Comparison of ENCODE assay signal across 8 cellular contexts in the genomic region with DNA sequence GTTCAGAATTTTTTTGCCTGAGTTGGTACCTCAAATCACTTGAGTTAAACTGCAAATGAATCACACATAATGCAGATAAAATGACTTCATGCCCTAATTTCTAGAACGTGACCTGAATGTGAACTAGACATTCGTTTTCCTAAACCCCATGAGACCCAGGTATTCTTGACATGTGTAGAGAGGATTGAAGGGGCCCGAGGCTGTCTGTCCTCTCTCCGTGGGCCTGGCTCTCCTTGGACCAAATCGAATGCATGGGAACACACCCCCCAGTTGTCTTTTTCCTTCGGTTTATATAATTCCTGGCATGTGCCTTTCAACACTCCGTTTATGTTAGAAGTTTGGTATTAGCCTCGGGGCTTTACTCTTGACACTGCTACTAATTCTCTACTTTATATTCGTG.
DNase-seq lines count a peak whose midpoint lies in the region; ATAC-seq, FAIRE-seq and TF ChIP-seq lines count a peak whose summit lies in the region.
"Not testable (repeated sequence)": the region's sequence is repeated elsewhere in the genome, so short reads cannot be mapped to it uniquely, and the experiment has no call there.

No MANE protein-coding gene starts in this region.

- intact Hi-C loops in activated T-helper 2 cell treated with anti-CD3 and anti-CD28 coated beads, Interferon-gamma antibody, Interleukin-2, Interleukin-4, amounts not matched to agents 10 μg/mL and 5 μg/mL and 100 μg/mL, durations not matched to agents 14 hours and 24 hours and 36 hours (cut with micrococcal nuclease); right cardiac atrium (cut with DNase I): not testable (repeated sequence)

- H3K36me3 ChIP-seq in HUES48 (ENCODE audit: control insufficient read depth, insufficient read depth, low read length); RWPE2 (ENCODE audit: low read depth): not testable (repeated sequence)

- peaks cover 29% of the 10 kb centered on the region for H3K36me3 Mint-ChIP-seq in activated T-helper 2 cell treated with anti-CD3 and anti-CD28 coated beads, Interferon-gamma antibody, Interleukin-2, Interleukin-4, amounts not matched to agents 10 μg/mL and 5 μg/mL and 100 μg/mL, durations not matched to agents 14 hours and 24 hours and 36 hours (ENCODE audit: low read depth)
- not testable (repeated sequence) for H3K36me3 Mint-ChIP-seq in chondrocyte (ENCODE audit: low read depth); osteocyte (ENCODE audit: unreplicated experiment)

- TF ChIP-seq EP300 in A549 (IDR thresholded peaks at IDR 0.05): not testable (repeated sequence)

- TF ChIP-seq POLR2A in A549 (IDR thresholded peaks at IDR 0.05; ENCODE audit: low read length): not testable (repeated sequence)

- not testable (repeated sequence) for H3K9me3 Mint-ChIP-seq in activated T-helper 2 cell treated with anti-CD3 and anti-CD28 coated beads, Interferon-gamma antibody, Interleukin-2, Interleukin-4, amounts not matched to agents 10 μg/mL and 5 μg/mL and 100 μg/mL, durations not matched to agents 14 hours and 24 hours and 36 hours; chondrocyte (ENCODE audit: low read depth); osteocyte (ENCODE audit: unreplicated experiment)

- ATAC-seq in A549 (peak in 1 of 2 experiments; percentile 18; a peak in 2 of 6 replicates), GM21367 (IDR thresholded peaks at IDR 0.05; ENCODE audit: unreplicated experiment) (peak; percentile 3), RWPE2 (ENCODE audit: low read depth) (peak; percentile 11)
- ATAC-seq in right cardiac atrium: not testable (repeated sequence)

- H3K4me1 ChIP-seq in A549: peaks cover 38% of the 10 kb centered on the region
- not testable (repeated sequence) for H3K4me1 ChIP-seq in HUES48 (ENCODE audit: control insufficient read depth, insufficient read depth, low read length); RWPE2 (ENCODE audit: insufficient read depth, poor library complexity, severe bottlenecking); right cardiac atrium (ENCODE audit: control insufficient read depth, insufficient read depth, low read length)

- H3K4me3 ChIP-seq in A549; HUES48 (ENCODE audit: low read depth, low read length); RWPE2 (ENCODE audit: severe bottlenecking): not testable (repeated sequence)
- H3K4me3 ChIP-seq in right cardiac atrium (ENCODE audit: low read length): peak overlapping the region; percentile 10

- TF ChIP-seq CTCF in A549 (IDR thresholded peaks at IDR 0.05); RWPE2 (IDR thresholded peaks at IDR 0.05; ENCODE audit: poor library complexity, severe bottlenecking); chondrocyte (IDR thresholded peaks at IDR 0.05); osteocyte (IDR thresholded peaks at IDR 0.05): not testable (repeated sequence)

- not testable (repeated sequence) for TF ChIP-seq RAD21 in A549 (conservative IDR thresholded peaks at IDR 0.05 in 1 of 2, IDR thresholded peaks at IDR 0.05 in 1 of 2)

- H3K27ac Mint-ChIP-seq in activated T-helper 2 cell treated with anti-CD3 and anti-CD28 coated beads, Interferon-gamma antibody, Interleukin-2, Interleukin-4, amounts not matched to agents 10 μg/mL and 5 μg/mL and 100 μg/mL, durations not matched to agents 14 hours and 24 hours and 36 hours: peak overlapping the region; percentile 75
- H3K27ac Mint-ChIP-seq in chondrocyte (ENCODE audit: unreplicated experiment) (peak overlapping the region; percentile 65), osteocyte (ENCODE audit: unreplicated experiment) (peak overlapping the region; percentile 76)

- not testable (repeated sequence) for DNase-seq in A549 (ENCODE audit: low read depth in 1 of 2, low spot score in 1 of 2); RWPE2 (ENCODE audit: low spot score); activated T-helper 2 cell treated with anti-CD3 and anti-CD28 coated beads, Interferon-gamma antibody, Interleukin-2, Interleukin-4, amounts not matched to agents 10 μg/mL and 5 μg/mL and 100 μg/mL, durations not matched to agents 14 hours and 24 hours and 36 hours (ENCODE audit: low spot score); chondrocyte (ENCODE audit: low spot score); right cardiac atrium; osteocyte (ENCODE audit: extremely low spot score, unreplicated experiment)

- not testable (repeated sequence) for H3K9ac ChIP-seq in HUES48 (ENCODE audit: low read depth, low read length)

- peaks cover 21% of the 10 kb centered on the region for H3K4me1 Mint-ChIP-seq in activated T-helper 2 cell treated with anti-CD3 and anti-CD28 coated beads, Interferon-gamma antibody, Interleukin-2, Interleukin-4, amounts not matched to agents 10 μg/mL and 5 μg/mL and 100 μg/mL, durations not matched to agents 14 hours and 24 hours and 36 hours (ENCODE audit: low read depth)
- H3K4me1 Mint-ChIP-seq in chondrocyte (ENCODE audit: low read depth) (peaks cover 34% of the 10 kb centered on the region), osteocyte (ENCODE audit: unreplicated experiment) (peaks cover 22% of the 10 kb centered on the region)

- not testable (repeated sequence) for FAIRE-seq in A549 (lab: Jason Lieb, UNC)

- H3K27me3 Mint-ChIP-seq in activated T-helper 2 cell treated with anti-CD3 and anti-CD28 coated beads, Interferon-gamma antibody, Interleukin-2, Interleukin-4, amounts not matched to agents 10 μg/mL and 5 μg/mL and 100 μg/mL, durations not matched to agents 14 hours and 24 hours and 36 hours (ENCODE audit: low read depth); chondrocyte (ENCODE audit: low read depth); osteocyte (ENCODE audit: unreplicated experiment): not testable (repeated sequence)

- H3K4me3 Mint-ChIP-seq in activated T-helper 2 cell treated with anti-CD3 and anti-CD28 coated beads, Interferon-gamma antibody, Interleukin-2, Interleukin-4, amounts not matched to agents 10 μg/mL and 5 μg/mL and 100 μg/mL, durations not matched to agents 14 hours and 24 hours and 36 hours (ENCODE audit: low read depth); chondrocyte (ENCODE audit: unreplicated experiment); osteocyte (ENCODE audit: unreplicated experiment): not testable (repeated sequence)

- POLR2A ChIA-PET in A549 (lab: Yijun Ruan, JAX): not testable (repeated sequence)

- H3K4me2 ChIP-seq in A549: peak overlapping the region; percentile 79

- peak overlapping the region; percentile 52 to 59; a peak in 2 of 6 replicates for H3K27ac ChIP-seq in A549
- peak overlapping the region; percentile 20 for H3K27ac ChIP-seq in HUES48 (ENCODE audit: low read depth, low read length)
- not testable (repeated sequence) for H3K27ac ChIP-seq in RWPE2 (ENCODE audit: poor library complexity, severe bottlenecking); right cardiac atrium (ENCODE audit: low read length)

- H3K27me3 ChIP-seq in HUES48 (ENCODE audit: control insufficient read depth, insufficient read depth, low read length); RWPE2 (ENCODE audit: insufficient read depth, poor library complexity, severe bottlenecking); right cardiac atrium (ENCODE audit: control insufficient read depth, insufficient read depth): not testable (repeated sequence)

- WGBS in A549 (ENCODE audit: missing lambda C conversion rate): 14% methylated on average over 7 of the region's 9 CpGs
- 19% methylated on average over 6 of the region's 9 CpGs for WGBS in right cardiac atrium

- not testable (repeated sequence) for H3K9me3 ChIP-seq in A549; HUES48 (ENCODE audit: control insufficient read depth, insufficient read depth, low read length); RWPE2 (ENCODE audit: severe bottlenecking); right cardiac atrium (ENCODE audit: control insufficient read depth, low read length)

- CTCF ChIA-PET in A549 (lab: Yijun Ruan, JAX): not testable (repeated sequence)
